In genomic region chr9:123232332-123232731, GRCh38 we compare ENCODE assay signal across 11 cellular contexts.
"Had no signal": no experiment of that assay in that cellular context is flagged by ENCODE, and none has a peak within 500 bp of the region (broad histone marks: within the 10 kb centered on the region; RNA-seq: fewer than 3 reads in every experiment).

No MANE protein-coding gene starts in this region.

- H3K4me1 ChIP-seq: left lung, pancreas, tibial nerve had no signal

- DNase-seq: activated CD8-positive, alpha-beta memory T cell treated with anti-CD3 and anti-CD28 coated beads, Interleukin-2, amount 50 U/mL, for 48 hours; activated CD8-positive, alpha-beta T cell treated with anti-CD3 and anti-CD28 coated beads, Interleukin-2, amount 10 ng/mL, durations not matched to agents 7 days and 5 days; activated naive CD4-positive, alpha-beta T cell; dorsolateral prefrontal cortex; esophagus squamous epithelium; foreskin fibroblast; left lung; mesenchymal stem cell; pancreas; SW 1271 had no signal

- ATAC-seq: activated CD8-positive, alpha-beta T cell treated with anti-CD3 and anti-CD28 coated beads, Interleukin-2, amount 10 ng/mL, durations not matched to agents 7 days and 5 days; left lung; pancreas had no signal

- H3K27ac ChIP-seq: dorsolateral prefrontal cortex, esophagus squamous epithelium, left lung, pancreas, tibial nerve had no signal

- H3K9me3 ChIP-seq: esophagus squamous epithelium, left lung, pancreas, tibial nerve had no signal

- H3K36me3 ChIP-seq: esophagus squamous epithelium, left lung, pancreas, tibial nerve had no signal

- H3K4me3 ChIP-seq: dorsolateral prefrontal cortex, esophagus squamous epithelium, left lung, pancreas, tibial nerve had no signal

- H3K27ac Mint-ChIP-seq: activated CD8-positive, alpha-beta T cell treated with anti-CD3 and anti-CD28 coated beads, Interleukin-2, amount 10 ng/mL, durations not matched to agents 7 days and 5 days had no signal

- H3K4me3 Mint-ChIP-seq: activated CD8-positive, alpha-beta T cell treated with anti-CD3 and anti-CD28 coated beads, Interleukin-2, amount 10 ng/mL, durations not matched to agents 7 days and 5 days had no signal

- H3K27me3 ChIP-seq: dorsolateral prefrontal cortex, esophagus squamous epithelium, left lung, pancreas, tibial nerve had no signal
